In the genomic region with DNA sequence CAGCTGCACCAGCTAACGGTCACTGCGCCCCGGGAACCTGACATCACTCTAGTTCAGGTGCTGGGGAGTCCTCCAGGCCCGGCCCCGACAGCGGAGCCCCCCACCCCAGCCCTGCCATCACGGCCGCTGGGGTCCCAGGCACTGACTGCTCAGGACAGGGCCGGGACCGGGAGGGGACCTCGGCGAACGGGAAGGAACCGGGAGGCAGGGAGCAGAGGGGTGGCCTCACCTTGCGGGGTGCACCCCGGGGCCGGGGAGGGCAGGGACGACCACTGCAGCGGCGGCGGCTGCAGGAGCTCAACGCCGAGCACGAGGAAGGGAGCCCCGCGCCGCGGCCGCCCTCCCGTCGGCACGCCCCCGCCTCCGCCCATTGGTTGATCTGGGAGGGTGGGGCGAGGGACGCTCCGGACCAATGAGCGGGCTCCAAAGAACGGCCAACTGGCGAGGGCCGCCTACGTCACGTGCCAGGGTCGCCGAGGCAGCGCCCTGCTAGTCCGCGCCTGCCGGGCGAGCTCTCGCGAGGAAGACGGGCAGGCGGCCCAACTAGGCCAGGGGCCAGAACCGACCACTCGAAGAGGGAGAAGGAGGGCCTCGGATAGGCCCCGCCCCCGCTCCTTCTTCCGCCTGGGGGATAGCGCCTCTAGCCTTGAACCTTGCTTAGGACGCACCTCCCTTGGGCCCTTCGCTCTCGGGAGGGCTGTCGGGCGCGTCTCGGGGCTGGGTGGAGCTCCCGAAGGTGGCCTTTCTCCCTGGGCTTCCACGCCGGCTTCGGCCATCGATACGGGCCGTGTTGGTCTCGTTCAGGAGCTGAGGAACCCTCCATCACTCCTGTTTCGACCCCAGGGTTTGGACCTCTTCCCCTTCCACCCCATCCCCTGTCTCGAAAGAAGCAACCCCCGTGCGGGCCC, we compare ENCODE assay signal across 8 cellular contexts. TPM values are rescaled to one million over a fixed set of nuclear protein-coding genes. Genes with fewer than 3 reads are reported as not detected.
DNase-seq lines count a peak whose midpoint lies in the region; ATAC-seq and TF ChIP-seq lines count a peak whose summit lies in the region.

A gene (minus strand): TSS at position 320 of the 908 bp plus-strand sequence. CDS start 7,653 bp downstream, outside the sequence.

- peak within 1 kb of the TSS; percentile 49 to 78 (median 69) for H3K4me3 ChIP-seq in heart left ventricle

- ATAC-seq in HG02870 (IDR thresholded peaks at IDR 0.05; ENCODE audit: unreplicated experiment) (peak; percentile 85), heart left ventricle (peak; percentile 96 to 98 (median 96))

- DNase-seq in GM13976 (ENCODE audit: low spot score) (peak; percentile 100), NCI-H146 treated with DMSO at 0.1 percent for 48 hours (lab: John Stamatoyannopoulos, UW; ENCODE audit: unreplicated experiment) (peak; percentile 96), amniotic epithelial cell (ENCODE audit: low read depth) (peak; percentile 97), heart left ventricle (peak; percentile 99 to 100 (median 99)), pons (ENCODE audit: low spot score) (peak; percentile 97), type B pancreatic cell (ENCODE audit: extremely low spot score, unreplicated experiment) (peak; percentile 99)

- H3K4me3 Mint-ChIP-seq in type B pancreatic cell = peak within 1 kb of the TSS; percentile 86

- peak within 1 kb of the TSS; percentile 54 to 96 (median 86) for H3K27ac ChIP-seq in heart left ventricle

- no peak for TF ChIP-seq CTCF in GM13976 (IDR thresholded peaks at IDR 0.05; ENCODE audit: borderline replicate concordance, control extremely low read depth, extremely low read depth, insufficient read depth, missing control alignments)
- peak in 4 of 12 donors; percentile 21 to 44 (median 28) for TF ChIP-seq CTCF in heart left ventricle (IDR thresholded peaks at IDR 0.05)
- TF ChIP-seq CTCF in type B pancreatic cell (conservative IDR thresholded peaks at IDR 0.05) = no peak

- H3K9me3 Mint-ChIP-seq in type B pancreatic cell = no peaks in the 10 kb centered on the region

- peaks cover 4% of the 10 kb centered on the region for H3K27me3 Mint-ChIP-seq in type B pancreatic cell

- no peaks in the 10 kb centered on the region for H3K9me3 ChIP-seq in heart left ventricle

- no peaks in the 10 kb centered on the region for H3K27me3 ChIP-seq in heart left ventricle

- TF ChIP-seq POLR2A in heart left ventricle (IDR thresholded peaks at IDR 0.05) = peak in 1 of 2 donors; percentile 69

- peak within 1 kb of the TSS; percentile 91 for H3K27ac Mint-ChIP-seq in type B pancreatic cell

- peaks cover 23% of the 10 kb centered on the region for H3K4me1 Mint-ChIP-seq in type B pancreatic cell (ENCODE audit: unreplicated experiment)

- intact Hi-C loops in T-helper 1 cell treated with Interleukin-12 subunit alpha and Interleukin-12 subunit beta and Interleukin-4 antibody, amounts not matched to agents 30 ng/mL and 1 ng/mL, for 36 hours (cut with micrococcal nuclease) = loop anchor here (1.0 to 5.0 kb wide), 19 partner anchors 10 to 359 kb away; a partner anchor contains a TSS
- intact Hi-C loops in heart left ventricle (cut with DNase I) = loop anchor here in 4 of 10 donors (2.0 to 5.0 kb wide), 4 partner anchors 50 to 90 kb away; a partner anchor contains a TSS

- in situ Hi-C loops in GM13976 (cut with MboI; ENCODE audit: low sequenced_read_pairs, unreplicated experiment) = no loop called here

- no peaks in the 10 kb centered on the region for H3K36me3 ChIP-seq in heart left ventricle

- H3K4me1 ChIP-seq in heart left ventricle = peaks cover 0 to 47% (median 22%) of the 10 kb centered on the region in 12 donors

- 0 to 1% (median 1%) methylated on average over 35 to 80 of the region's 80 CpGs for WGBS in heart left ventricle, 4 donors

- no peaks in the 10 kb centered on the region for H3K36me3 Mint-ChIP-seq in type B pancreatic cell

RNA-seq across cellular contexts. Expression of the gene that starts here (rescaled TPM):
- 22.7 and 24.9 TPM in 2 replicates for total RNA-seq in T-helper 1 cell treated with Interleukin-12 subunit alpha and Interleukin-12 subunit beta and Interleukin-4 antibody, amounts not matched to agents 30 ng/mL and 1 ng/mL, for 36 hours
- total RNA-seq in heart left ventricle (10 to 100 TPM in 6 of 9 donors, 1 to 10 TPM in 3; 7.8 to 22.2 (median 13.7) TPM), type B pancreatic cell (ENCODE audit: low replicate concordance) (21.7 and 49.4 TPM in 2 replicates)
- 10 to 100 TPM in 1 of 2 donors, 1 to 10 TPM in 1; 9.8 to 19.3 TPM for polyA plus RNA-seq in heart left ventricle

Comparison
In these comparisons a context has a peak if more than half of its experiments do, and no peak if none do; other contexts are left out.
1. Peak in every context shown above with its lines: DNase-seq, ATAC-seq, H3K4me3 ChIP-seq and H3K27ac ChIP-seq.